1 cellular context compared by ENCODE assay signal in the genomic region with DNA sequence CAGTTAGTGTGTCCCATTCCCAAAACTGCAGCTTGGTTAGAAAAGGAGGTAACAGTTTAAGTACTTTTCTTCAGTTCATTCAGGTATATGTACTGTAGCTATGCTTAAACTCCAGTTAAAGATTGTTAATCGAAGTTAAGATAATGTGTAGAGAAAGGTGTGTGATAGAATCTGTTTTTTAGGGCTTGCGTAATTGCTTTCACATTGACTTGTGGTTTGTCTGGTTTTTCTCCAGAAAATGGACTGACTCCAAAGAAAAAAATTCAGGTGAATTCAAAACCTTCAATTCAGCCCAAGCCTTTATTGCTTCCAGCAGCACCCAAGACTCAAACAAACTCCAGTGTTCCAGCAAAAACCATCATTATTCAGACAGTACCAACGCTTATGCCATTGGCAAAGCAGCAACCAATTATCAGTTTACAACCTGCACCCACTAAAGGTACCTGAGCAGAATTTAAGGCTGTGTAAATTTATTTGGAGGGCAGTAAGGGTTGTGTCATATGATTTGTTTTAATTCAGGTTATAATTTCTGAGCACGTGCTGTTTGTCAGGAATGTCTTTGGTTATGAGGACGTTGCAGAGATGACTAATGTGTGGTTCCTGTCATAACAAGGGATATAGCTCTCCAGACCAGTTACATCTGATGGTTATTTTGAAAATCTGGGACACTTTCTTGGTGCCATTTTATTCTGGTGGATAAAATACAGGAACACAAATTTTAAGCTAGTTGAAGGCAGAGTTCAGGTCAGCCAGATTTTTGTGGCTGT.
TF ChIP-seq lines count a peak whose summit lies in the region.

No MANE protein-coding gene starts in this region.

TF ChIP-seq in SK-N-SH, 30 proteins besides CTCF, POLR2A, EP300 and RAD21:
- TF ChIP-seq POLR2AphosphoS5 (IDR thresholded peaks at IDR 0.05; ENCODE audit: low read depth, low read length) (peak; percentile 36; the same call in 1 of the 2 replicates), TCF12 (IDR thresholded peaks at IDR 0.05) (peak; percentile 80), MAX (IDR thresholded peaks at IDR 0.05; ENCODE audit: low read depth) (no peak), ZBTB33 (IDR thresholded peaks at IDR 0.05; ENCODE audit: borderline replicate concordance, low read depth) (no peak), RFX5 (IDR thresholded peaks at IDR 0.05; ENCODE audit: low read length) (no peak)
- TF ChIP-seq, protein P1, sequence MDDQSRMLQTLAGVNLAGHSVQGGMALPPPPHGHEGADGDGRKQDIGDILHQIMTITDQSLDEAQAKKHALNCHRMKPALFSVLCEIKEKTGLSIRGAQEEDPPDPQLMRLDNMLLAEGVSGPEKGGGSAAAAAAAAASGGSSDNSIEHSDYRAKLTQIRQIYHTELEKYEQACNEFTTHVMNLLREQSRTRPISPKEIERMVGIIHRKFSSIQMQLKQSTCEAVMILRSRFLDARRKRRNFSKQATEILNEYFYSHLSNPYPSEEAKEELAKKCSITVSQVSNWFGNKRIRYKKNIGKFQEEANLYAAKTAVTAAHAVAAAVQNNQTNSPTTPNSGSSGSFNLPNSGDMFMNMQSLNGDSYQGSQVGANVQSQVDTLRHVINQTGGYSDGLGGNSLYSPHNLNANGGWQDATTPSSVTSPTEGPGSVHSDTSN (IDR thresholded peaks at IDR 0.05) = 0 out of 2 replicates have a peak, but pooled peaks have one; percentile 18
- TF ChIP-seq, protein P2, sequence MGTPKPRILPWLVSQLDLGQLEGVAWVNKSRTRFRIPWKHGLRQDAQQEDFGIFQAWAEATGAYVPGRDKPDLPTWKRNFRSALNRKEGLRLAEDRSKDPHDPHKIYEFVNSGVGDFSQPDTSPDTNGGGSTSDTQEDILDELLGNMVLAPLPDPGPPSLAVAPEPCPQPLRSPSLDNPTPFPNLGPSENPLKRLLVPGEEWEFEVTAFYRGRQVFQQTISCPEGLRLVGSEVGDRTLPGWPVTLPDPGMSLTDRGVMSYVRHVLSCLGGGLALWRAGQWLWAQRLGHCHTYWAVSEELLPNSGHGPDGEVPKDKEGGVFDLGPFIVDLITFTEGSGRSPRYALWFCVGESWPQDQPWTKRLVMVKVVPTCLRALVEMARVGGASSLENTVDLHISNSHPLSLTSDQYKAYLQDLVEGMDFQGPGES (IDR thresholded peaks at IDR 0.05; ENCODE audit: low read depth, low read length) = no peak
